9 cellular contexts compared by ENCODE assay signal in genomic region chr22:20531404-20532181, GRCh38. TPM values are rescaled to one million over a fixed set of nuclear protein-coding genes. Genes with fewer than 3 reads are reported as not detected.
DNase-seq lines count a peak whose midpoint lies in the region; ATAC-seq and TF ChIP-seq lines count a peak whose summit lies in the region.
"Had no signal": no experiment of that assay in that cellular context is flagged by ENCODE, and none has a peak within 500 bp of the region (broad histone marks: within the 10 kb centered on the region; RNA-seq: fewer than 3 reads in every experiment).

No MANE protein-coding gene starts in this region.

- H3K4me3 ChIP-seq in left ventricle myocardium inferior, result peak overlapping the region; percentile 2

- no peaks in the 10 kb centered on the region for H3K27me3 Mint-ChIP-seq in activated CD4-positive, alpha-beta T cell treated with anti-CD3 and anti-CD28 coated beads, Interleukin-2, amount 10 ng/mL, durations not matched to agents 7 days and 5 days
- H3K27me3 Mint-ChIP-seq in activated naive CD8-positive, alpha-beta T cell treated with anti-CD3 and anti-CD28 coated beads for 36 hours, result no peaks in the 10 kb centered on the region

- H3K4me1 ChIP-seq in left ventricle myocardium inferior, result peaks cover 80% of the 10 kb centered on the region

- no peak for DNase-seq in activated CD4-positive, alpha-beta T cell treated with anti-CD3 and anti-CD28 coated beads, Interleukin-2, amount 10 ng/mL, durations not matched to agents 7 days and 5 days
- DNase-seq in activated CD4-positive, alpha-beta T cell treated with anti-CD3 and anti-CD28 coated beads for 1 hour, result no peak
- DNase-seq in activated naive CD8-positive, alpha-beta T cell treated with anti-CD3 and anti-CD28 coated beads for 36 hours, result no peak
- DNase-seq in left ventricle myocardium inferior, result peak; percentile 46
- peak; percentile 73 for DNase-seq in sciatic nerve (ENCODE audit: low spot score)
- no peak for DNase-seq in OCI-M2 (lab: John Stamatoyannopoulos, UW; ENCODE audit: unreplicated experiment)

- ATAC-seq in sciatic nerve, result peak; percentile 78
- ATAC-seq in HG02938 (IDR thresholded peaks at IDR 0.05; ENCODE audit: unreplicated experiment), result no peak
- no peak for ATAC-seq in HG02623 (IDR thresholded peaks at IDR 0.05; ENCODE audit: unreplicated experiment)

- H3K4me3 Mint-ChIP-seq in activated CD4-positive, alpha-beta T cell treated with anti-CD3 and anti-CD28 coated beads, Interleukin-2, amount 10 ng/mL, durations not matched to agents 7 days and 5 days, result no peak overlapping the region
- H3K4me3 Mint-ChIP-seq in activated naive CD8-positive, alpha-beta T cell treated with anti-CD3 and anti-CD28 coated beads for 36 hours, result no peak overlapping the region

- CTCF ChIA-PET in activated CD4-positive, alpha-beta T cell treated with anti-CD3 and anti-CD28 coated beads, Interleukin-2, amount 10 ng/mL, durations not matched to agents 7 days and 5 days (lab: Charles Lee), result no interaction called here

- peaks cover 15% of the 10 kb centered on the region for H3K36me3 ChIP-seq in left ventricle myocardium inferior

- no peaks in the 10 kb centered on the region for H3K9me3 ChIP-seq in left ventricle myocardium inferior (replicated peaks)
- H3K9me3 ChIP-seq: Caco-2 had no signal

- peaks cover 43% of the 10 kb centered on the region for H3K36me3 Mint-ChIP-seq in activated CD4-positive, alpha-beta T cell treated with anti-CD3 and anti-CD28 coated beads, Interleukin-2, amount 10 ng/mL, durations not matched to agents 7 days and 5 days (ENCODE audit: low read depth)
- H3K36me3 Mint-ChIP-seq in activated naive CD8-positive, alpha-beta T cell treated with anti-CD3 and anti-CD28 coated beads for 36 hours, result peaks cover 16% of the 10 kb centered on the region

- intact Hi-C loops in left ventricle myocardium inferior (cut with micrococcal nuclease), result no loop called here
- intact Hi-C loops in sciatic nerve (cut with DNase I), result no loop called here

- H3K4me1 Mint-ChIP-seq in activated CD4-positive, alpha-beta T cell treated with anti-CD3 and anti-CD28 coated beads, Interleukin-2, amount 10 ng/mL, durations not matched to agents 7 days and 5 days, result peaks cover 51% of the 10 kb centered on the region
- H3K4me1 Mint-ChIP-seq in activated naive CD8-positive, alpha-beta T cell treated with anti-CD3 and anti-CD28 coated beads for 36 hours, result peaks cover 58% of the 10 kb centered on the region

- no peaks in the 10 kb centered on the region for H3K9me3 Mint-ChIP-seq in activated CD4-positive, alpha-beta T cell treated with anti-CD3 and anti-CD28 coated beads, Interleukin-2, amount 10 ng/mL, durations not matched to agents 7 days and 5 days
- H3K9me3 Mint-ChIP-seq in activated naive CD8-positive, alpha-beta T cell treated with anti-CD3 and anti-CD28 coated beads for 36 hours, result no peaks in the 10 kb centered on the region

- H3K27ac Mint-ChIP-seq in activated CD4-positive, alpha-beta T cell treated with anti-CD3 and anti-CD28 coated beads, Interleukin-2, amount 10 ng/mL, durations not matched to agents 7 days and 5 days, result peak overlapping the region; percentile 80
- peak overlapping the region; percentile 57 for H3K27ac Mint-ChIP-seq in activated naive CD8-positive, alpha-beta T cell treated with anti-CD3 and anti-CD28 coated beads for 36 hours

- peak overlapping the region; percentile 85 for H3K27ac ChIP-seq in left ventricle myocardium inferior (replicated peaks)

- POLR2A ChIA-PET in activated CD4-positive, alpha-beta T cell treated with anti-CD3 and anti-CD28 coated beads, Interleukin-2, amount 10 ng/mL, durations not matched to agents 7 days and 5 days (lab: Charles Lee), result no interaction called here

- H3K27me3 ChIP-seq in left ventricle myocardium inferior (ENCODE audit: low read depth), result no peaks in the 10 kb centered on the region

- no peak for TF ChIP-seq CTCF in left ventricle myocardium inferior (IDR thresholded peaks at IDR 0.05; ENCODE audit: borderline replicate concordance)

RNA-seq across cellular contexts. Expression of gene MED15, which starts 24.2 kb away (rescaled TPM):
- 100 to 1,000 TPM; 141 to 182 TPM for total RNA-seq in activated CD4-positive, alpha-beta T cell treated with anti-CD3 and anti-CD28 coated beads, Interleukin-2, amount 10 ng/mL, durations not matched to agents 7 days and 5 days
- 10 to 100 TPM; 91.1 to 91.8 TPM for total RNA-seq in activated naive CD8-positive, alpha-beta T cell treated with anti-CD3 and anti-CD28 coated beads for 36 hours
- total RNA-seq in left ventricle myocardium inferior, result 40.3 TPM
- total RNA-seq in sciatic nerve, result 130 TPM

RNA-seq across cellular contexts. Expression of gene KLHL22, which starts 36.0 kb away (rescaled TPM):
- total RNA-seq in activated CD4-positive, alpha-beta T cell treated with anti-CD3 and anti-CD28 coated beads, Interleukin-2, amount 10 ng/mL, durations not matched to agents 7 days and 5 days, result 10 to 100 TPM; 38.7 to 40.1 TPM
- 10 to 100 TPM; 11.2 to 12.3 TPM for total RNA-seq in activated naive CD8-positive, alpha-beta T cell treated with anti-CD3 and anti-CD28 coated beads for 36 hours
- total RNA-seq in left ventricle myocardium inferior (16.1 TPM), sciatic nerve (28.0 TPM)

Comparison
In these comparisons a context has a peak if more than half of its experiments do, and no peak if none do; other contexts are left out.
1. DNase-seq: peak in left ventricle myocardium inferior (single experiment) and sciatic nerve (single experiment); none in activated CD4-positive, alpha-beta T cell treated with anti-CD3 and anti-CD28 coated beads, Interleukin-2, amount 10 ng/mL, durations not matched to agents 7 days and 5 days (single experiment), activated CD4-positive, alpha-beta T cell treated with anti-CD3 and anti-CD28 coated beads for 1 hour (single experiment), activated naive CD8-positive, alpha-beta T cell treated with anti-CD3 and anti-CD28 coated beads for 36 hours (single experiment) and OCI-M2 (single experiment).